In the genomic region with DNA sequence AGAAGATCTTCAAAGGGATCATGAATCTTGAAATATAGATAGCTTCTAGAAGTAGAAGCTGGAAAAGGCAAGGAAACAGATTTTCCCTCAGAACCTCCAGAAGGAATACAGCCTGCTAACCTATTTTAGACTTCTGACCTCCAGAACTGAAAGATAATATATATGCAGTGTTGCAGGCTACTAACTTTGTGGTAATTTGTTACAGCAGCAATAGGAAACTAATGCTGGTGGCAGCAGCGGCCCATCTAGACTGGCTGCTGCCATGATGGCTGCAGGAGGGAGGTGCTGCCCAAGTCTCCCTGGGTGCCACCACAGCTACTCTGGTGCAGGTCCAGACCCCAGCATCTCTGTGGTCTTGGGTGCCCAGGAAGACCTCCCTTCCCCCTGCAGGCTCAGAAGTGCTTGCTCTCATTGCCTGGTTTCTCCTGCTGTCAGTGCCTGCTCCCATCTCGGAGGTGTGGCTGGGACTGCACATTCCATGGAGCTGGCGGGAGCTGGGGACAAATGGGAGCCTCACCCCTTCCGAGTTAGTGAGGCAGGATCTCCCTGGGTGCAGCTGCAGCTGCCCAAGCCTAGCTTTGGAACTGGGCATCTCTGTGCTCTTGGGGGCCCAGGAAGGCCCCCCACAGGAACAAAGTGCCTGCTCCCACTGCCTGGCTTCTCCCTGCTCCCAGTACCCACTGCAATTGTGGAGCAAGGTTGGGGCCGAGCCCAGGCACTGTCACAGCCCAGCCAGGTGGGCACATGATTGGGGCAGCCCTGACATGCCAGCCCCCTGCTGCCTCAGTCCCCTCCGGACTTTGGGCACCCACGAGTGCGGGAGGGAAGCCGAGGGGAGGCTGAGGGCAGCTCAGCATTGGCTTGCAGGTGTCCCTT, we compare ENCODE assay signal across 1 cellular context.
TF ChIP-seq lines count a peak whose summit lies in the region.

No MANE protein-coding gene starts in this region.

TF ChIP-seq in HepG2, 621 proteins besides CTCF, POLR2A, EP300 and RAD21 (continued from another document):
- TF ChIP-seq, protein P1, sequence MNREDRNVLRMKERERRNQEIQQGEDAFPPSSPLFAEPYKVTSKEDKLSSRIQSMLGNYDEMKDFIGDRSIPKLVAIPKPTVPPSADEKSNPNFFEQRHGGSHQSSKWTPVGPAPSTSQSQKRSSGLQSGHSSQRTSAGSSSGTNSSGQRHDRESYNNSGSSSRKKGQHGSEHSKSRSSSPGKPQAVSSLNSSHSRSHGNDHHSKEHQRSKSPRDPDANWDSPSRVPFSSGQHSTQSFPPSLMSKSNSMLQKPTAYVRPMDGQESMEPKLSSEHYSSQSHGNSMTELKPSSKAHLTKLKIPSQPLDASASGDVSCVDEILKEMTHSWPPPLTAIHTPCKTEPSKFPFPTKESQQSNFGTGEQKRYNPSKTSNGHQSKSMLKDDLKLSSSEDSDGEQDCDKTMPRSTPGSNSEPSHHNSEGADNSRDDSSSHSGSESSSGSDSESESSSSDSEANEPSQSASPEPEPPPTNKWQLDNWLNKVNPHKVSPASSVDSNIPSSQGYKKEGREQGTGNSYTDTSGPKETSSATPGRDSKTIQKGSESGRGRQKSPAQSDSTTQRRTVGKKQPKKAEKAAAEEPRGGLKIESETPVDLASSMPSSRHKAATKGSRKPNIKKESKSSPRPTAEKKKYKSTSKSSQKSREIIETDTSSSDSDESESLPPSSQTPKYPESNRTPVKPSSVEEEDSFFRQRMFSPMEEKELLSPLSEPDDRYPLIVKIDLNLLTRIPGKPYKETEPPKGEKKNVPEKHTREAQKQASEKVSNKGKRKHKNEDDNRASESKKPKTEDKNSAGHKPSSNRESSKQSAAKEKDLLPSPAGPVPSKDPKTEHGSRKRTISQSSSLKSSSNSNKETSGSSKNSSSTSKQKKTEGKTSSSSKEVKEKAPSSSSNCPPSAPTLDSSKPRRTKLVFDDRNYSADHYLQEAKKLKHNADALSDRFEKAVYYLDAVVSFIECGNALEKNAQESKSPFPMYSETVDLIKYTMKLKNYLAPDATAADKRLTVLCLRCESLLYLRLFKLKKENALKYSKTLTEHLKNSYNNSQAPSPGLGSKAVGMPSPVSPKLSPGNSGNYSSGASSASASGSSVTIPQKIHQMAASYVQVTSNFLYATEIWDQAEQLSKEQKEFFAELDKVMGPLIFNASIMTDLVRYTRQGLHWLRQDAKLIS (CRISPR knock-in tag; IDR thresholded peaks at IDR 0.05): no peak
- no peak for TF ChIP-seq KAT7 (CRISPR knock-in tag; IDR thresholded peaks at IDR 0.05; ENCODE audit: borderline replicate concordance)
- no peak for TF ChIP-seq ZFX (CRISPR knock-in tag; IDR thresholded peaks at IDR 0.05; ENCODE audit: low read depth)
- no peak for TF ChIP-seq POLR2AphosphoS2 (IDR thresholded peaks at IDR 0.05; ENCODE audit: low read depth, low read length)
- TF ChIP-seq KDM2A (CRISPR knock-in tag; IDR thresholded peaks at IDR 0.05; ENCODE audit: borderline replicate concordance, low read depth): peak; percentile 65; the same call in 1 of the 2 replicates
- no peak for TF ChIP-seq ZNF75D (CRISPR knock-in tag; IDR thresholded peaks at IDR 0.05; ENCODE audit: borderline replicate concordance)
- TF ChIP-seq ZNF709 (CRISPR knock-in tag; IDR thresholded peaks at IDR 0.05): no peak
- TF ChIP-seq, protein P2, sequence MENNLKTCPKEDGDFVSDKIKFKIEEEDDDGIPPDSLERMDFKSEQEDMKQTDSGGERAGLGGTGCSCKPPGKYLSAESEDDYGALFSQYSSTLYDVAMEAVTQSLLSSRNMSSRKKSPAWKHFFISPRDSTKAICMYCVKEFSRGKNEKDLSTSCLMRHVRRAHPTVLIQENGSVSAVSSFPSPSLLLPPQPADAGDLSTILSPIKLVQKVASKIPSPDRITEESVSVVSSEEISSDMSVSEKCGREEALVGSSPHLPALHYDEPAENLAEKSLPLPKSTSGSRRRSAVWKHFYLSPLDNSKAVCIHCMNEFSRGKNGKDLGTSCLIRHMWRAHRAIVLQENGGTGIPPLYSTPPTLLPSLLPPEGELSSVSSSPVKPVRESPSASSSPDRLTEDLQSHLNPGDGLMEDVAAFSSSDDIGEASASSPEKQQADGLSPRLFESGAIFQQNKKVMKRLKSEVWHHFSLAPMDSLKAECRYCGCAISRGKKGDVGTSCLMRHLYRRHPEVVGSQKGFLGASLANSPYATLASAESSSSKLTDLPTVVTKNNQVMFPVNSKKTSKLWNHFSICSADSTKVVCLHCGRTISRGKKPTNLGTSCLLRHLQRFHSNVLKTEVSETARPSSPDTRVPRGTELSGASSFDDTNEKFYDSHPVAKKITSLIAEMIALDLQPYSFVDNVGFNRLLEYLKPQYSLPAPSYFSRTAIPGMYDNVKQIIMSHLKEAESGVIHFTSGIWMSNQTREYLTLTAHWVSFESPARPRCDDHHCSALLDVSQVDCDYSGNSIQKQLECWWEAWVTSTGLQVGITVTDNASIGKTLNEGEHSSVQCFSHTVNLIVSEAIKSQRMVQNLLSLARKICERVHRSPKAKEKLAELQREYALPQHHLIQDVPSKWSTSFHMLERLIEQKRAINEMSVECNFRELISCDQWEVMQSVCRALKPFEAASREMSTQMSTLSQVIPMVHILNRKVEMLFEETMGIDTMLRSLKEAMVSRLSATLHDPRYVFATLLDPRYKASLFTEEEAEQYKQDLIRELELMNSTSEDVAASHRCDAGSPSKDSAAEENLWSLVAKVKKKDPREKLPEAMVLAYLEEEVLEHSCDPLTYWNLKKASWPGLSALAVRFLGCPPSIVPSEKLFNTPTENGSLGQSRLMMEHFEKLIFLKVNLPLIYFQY (CRISPR knock-in tag; IDR thresholded peaks at IDR 0.05; ENCODE audit: borderline replicate concordance): no peak
- TF ChIP-seq, protein P3, sequence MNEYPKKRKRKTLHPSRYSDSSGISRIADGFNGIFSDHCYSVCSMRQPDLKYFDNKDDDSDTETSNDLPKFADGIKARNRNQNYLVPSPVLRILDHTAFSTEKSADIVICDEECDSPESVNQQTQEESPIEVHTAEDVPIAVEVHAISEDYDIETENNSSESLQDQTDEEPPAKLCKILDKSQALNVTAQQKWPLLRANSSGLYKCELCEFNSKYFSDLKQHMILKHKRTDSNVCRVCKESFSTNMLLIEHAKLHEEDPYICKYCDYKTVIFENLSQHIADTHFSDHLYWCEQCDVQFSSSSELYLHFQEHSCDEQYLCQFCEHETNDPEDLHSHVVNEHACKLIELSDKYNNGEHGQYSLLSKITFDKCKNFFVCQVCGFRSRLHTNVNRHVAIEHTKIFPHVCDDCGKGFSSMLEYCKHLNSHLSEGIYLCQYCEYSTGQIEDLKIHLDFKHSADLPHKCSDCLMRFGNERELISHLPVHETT (CRISPR knock-in tag; conservative IDR thresholded peaks at IDR 0.05): no peak
- TF ChIP-seq PHF8 (CRISPR knock-in tag; IDR thresholded peaks at IDR 0.05): no peak
- peak; percentile 76; the same call in 1 of the 2 replicates for TF ChIP-seq ZNF350 (CRISPR knock-in tag; IDR thresholded peaks at IDR 0.05; ENCODE audit: borderline replicate concordance, low read depth)
- no peak for TF ChIP-seq MIER2 (CRISPR knock-in tag; IDR thresholded peaks at IDR 0.05)
- TF ChIP-seq PHB2 (IDR thresholded peaks at IDR 0.05; ENCODE audit: partially characterized antibody): no peak
- TF ChIP-seq PHF20 (CRISPR knock-in tag; IDR thresholded peaks at IDR 0.05): no peak
- no peak for TF ChIP-seq RBM39 (IDR thresholded peaks at IDR 0.05; ENCODE audit: low read depth, low read length, poor library complexity, severe bottlenecking)
- TF ChIP-seq HOXA3 (CRISPR knock-in tag; IDR thresholded peaks at IDR 0.05): no peak
- peak; percentile 64; the same call in 1 of the 2 replicates for TF ChIP-seq ZSCAN25 (CRISPR knock-in tag; IDR thresholded peaks at IDR 0.05)
- TF ChIP-seq KLF9 (CRISPR knock-in tag; IDR thresholded peaks at IDR 0.05; ENCODE audit: low read depth): no peak
- TF ChIP-seq MAZ (IDR thresholded peaks at IDR 0.05; ENCODE audit: borderline replicate concordance, low read depth, low read length): no peak
- TF ChIP-seq MAZ (CRISPR knock-in tag; IDR thresholded peaks at IDR 0.05; ENCODE audit: low read depth): 0 out of 2 replicates have a peak, but pooled peaks have one; percentile 43
- no peak for TF ChIP-seq ZNF652 (CRISPR knock-in tag; IDR thresholded peaks at IDR 0.05; ENCODE audit: borderline replicate concordance, low read depth)
- TF ChIP-seq, protein P4, sequence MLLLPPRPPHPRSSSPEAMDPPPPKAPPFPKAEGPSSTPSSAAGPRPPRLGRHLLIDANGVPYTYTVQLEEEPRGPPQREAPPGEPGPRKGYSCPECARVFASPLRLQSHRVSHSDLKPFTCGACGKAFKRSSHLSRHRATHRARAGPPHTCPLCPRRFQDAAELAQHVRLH (CRISPR knock-in tag; IDR thresholded peaks at IDR 0.05; ENCODE audit: borderline replicate concordance, low read depth): no peak
- no peak for TF ChIP-seq TCF7L2 (IDR thresholded peaks at IDR 0.05; ENCODE audit: low read depth, low read length)
- TF ChIP-seq SNAPC2 (CRISPR knock-in tag; IDR thresholded peaks at IDR 0.05): no peak
- no peak for TF ChIP-seq ZNF282 (IDR thresholded peaks at IDR 0.05; ENCODE audit: partially characterized antibody)
- TF ChIP-seq IKZF4 (CRISPR knock-in tag; IDR thresholded peaks at IDR 0.05; ENCODE audit: borderline replicate concordance, low read depth, not compliant biosample characterization): peak; percentile 65
- TF ChIP-seq SMYD3 (CRISPR knock-in tag; IDR thresholded peaks at IDR 0.05): no peak
- TF ChIP-seq ZKSCAN5 (CRISPR knock-in tag; IDR thresholded peaks at IDR 0.05): no peak
- no peak for TF ChIP-seq ZNF30 (CRISPR knock-in tag; IDR thresholded peaks at IDR 0.05)
- no peak for TF ChIP-seq ZFP90 (CRISPR knock-in tag; IDR thresholded peaks at IDR 0.05; ENCODE audit: borderline replicate concordance)
- TF ChIP-seq, protein P5, sequence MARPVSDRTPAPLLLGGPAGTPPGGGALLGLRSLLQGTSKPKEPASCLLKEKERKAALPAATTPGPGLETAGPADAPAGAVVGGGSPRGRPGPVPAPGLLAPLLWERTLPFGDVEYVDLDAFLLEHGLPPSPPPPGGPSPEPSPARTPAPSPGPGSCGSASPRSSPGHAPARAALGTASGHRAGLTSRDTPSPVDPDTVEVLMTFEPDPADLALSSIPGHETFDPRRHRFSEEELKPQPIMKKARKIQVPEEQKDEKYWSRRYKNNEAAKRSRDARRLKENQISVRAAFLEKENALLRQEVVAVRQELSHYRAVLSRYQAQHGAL (CRISPR knock-in tag; IDR thresholded peaks at IDR 0.05; ENCODE audit: not compliant biosample characterization): no peak
- TF ChIP-seq ZNF788 (CRISPR knock-in tag; IDR thresholded peaks at IDR 0.05; ENCODE audit: borderline replicate concordance): peak; percentile 47; the same call in 1 of the 2 replicates
- TF ChIP-seq, protein P6, sequence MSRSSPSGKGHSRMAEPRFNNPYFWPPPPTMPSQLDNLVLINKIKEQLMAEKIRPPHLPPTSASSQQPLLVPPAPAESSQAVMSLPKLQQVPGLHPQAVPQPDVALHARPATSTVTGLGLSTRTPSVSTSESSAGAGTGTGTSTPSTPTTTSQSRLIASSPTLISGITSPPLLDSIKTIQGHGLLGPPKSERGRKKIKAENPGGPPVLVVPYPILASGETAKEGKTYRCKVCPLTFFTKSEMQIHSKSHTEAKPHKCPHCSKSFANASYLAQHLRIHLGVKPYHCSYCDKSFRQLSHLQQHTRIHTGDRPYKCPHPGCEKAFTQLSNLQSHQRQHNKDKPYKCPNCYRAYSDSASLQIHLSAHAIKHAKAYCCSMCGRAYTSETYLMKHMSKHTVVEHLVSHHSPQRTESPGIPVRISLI (CRISPR knock-in tag; IDR thresholded peaks at IDR 0.05; ENCODE audit: borderline replicate concordance): no peak
- TF ChIP-seq, protein P7, sequence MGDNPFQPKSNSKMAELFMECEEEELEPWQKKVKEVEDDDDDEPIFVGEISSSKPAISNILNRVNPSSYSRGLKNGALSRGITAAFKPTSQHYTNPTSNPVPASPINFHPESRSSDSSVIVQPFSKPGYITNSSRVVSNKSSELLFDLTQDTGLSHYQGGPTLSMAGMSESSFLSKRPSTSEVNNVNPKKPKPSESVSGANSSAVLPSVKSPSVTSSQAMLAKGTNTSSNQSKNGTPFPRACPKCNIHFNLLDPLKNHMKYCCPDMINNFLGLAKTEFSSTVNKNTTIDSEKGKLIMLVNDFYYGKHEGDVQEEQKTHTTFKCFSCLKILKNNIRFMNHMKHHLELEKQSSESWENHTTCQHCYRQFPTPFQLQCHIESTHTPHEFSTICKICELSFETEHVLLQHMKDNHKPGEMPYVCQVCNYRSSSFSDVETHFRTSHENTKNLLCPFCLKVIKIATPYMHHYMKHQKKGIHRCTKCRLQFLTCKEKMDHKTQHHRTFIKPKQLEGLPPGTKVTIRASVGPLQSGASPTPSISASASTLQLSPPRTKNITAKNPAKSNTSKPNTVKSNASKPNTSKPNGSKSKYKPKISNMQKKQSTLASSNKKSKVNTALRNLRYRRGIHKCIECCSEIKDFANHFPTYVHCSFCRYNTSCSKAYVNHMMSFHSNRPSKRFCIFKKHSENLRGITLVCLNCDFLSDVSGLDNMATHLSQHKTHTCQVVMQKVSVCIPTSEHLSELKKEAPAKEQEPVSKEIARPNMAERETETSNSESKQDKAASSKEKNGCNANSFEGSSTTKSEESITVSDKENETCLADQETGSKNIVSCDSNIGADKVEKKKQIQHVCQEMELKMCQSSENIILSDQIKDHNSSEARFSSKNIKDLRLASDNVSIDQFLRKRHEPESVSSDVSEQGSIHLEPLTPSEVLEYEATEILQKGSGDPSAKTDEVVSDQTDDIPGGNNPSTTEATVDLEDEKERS (CRISPR knock-in tag; IDR thresholded peaks at IDR 0.05): no peak
TF ChIP-seq in HepG2: peak in this region for 54.
